ENCODE assay signal across 32 cellular contexts in genomic region chr10:101336382-101336781, GRCh38.
"Had no signal": no experiment of that assay in that cellular context is flagged by ENCODE, and none has a peak within 500 bp of the region (broad histone marks: within the 10 kb centered on the region; RNA-seq: fewer than 3 reads in every experiment).

No MANE protein-coding gene starts in this region.

- H3K36me3 ChIP-seq: adrenal gland, ascending aorta, brain microvascular endothelial cell, breast epithelium, cardiac muscle cell had no signal

- H3K4me1 ChIP-seq: adrenal gland, ascending aorta, body of pancreas, breast epithelium had no signal

- H3K27me3 ChIP-seq: adrenal gland, ascending aorta, body of pancreas, breast epithelium had no signal

- H3K27ac ChIP-seq: adrenal gland, ascending aorta, body of pancreas, brain microvascular endothelial cell, breast epithelium, cardiac muscle cell had no signal

- H3K9me3 ChIP-seq: adrenal gland, ascending aorta, body of pancreas, breast epithelium had no signal

- DNase-seq: activated effector memory CD4-positive, alpha-beta T cell treated with anti-CD3 and anti-CD28 coated beads, Interleukin-2, amount 50 U/mL, for 16 hours; activated effector memory CD4-positive, alpha-beta T cell treated with Interleukin-2 at 50 U/mL for 16 hours; activated gamma-delta T cell; activated gamma-delta T cell treated with Interleukin-2 at 50 U/mL for 16 hours; activated naive CD4-positive, alpha-beta T cell; activated naive CD4-positive, alpha-beta T cell treated with anti-CD3 and anti-CD28 coated beads for 36 hours; activated naive CD4-positive, alpha-beta T cell treated with anti-CD3 and anti-CD28 coated beads, Interleukin-2, amount 10 ng/mL, durations not matched to agents 7 days and 5 days; activated naive CD4-positive, alpha-beta T cell treated with anti-CD3 and anti-CD28 coated beads, Interleukin-2, amount 50 U/mL, for 16 hours; activated naive CD4-positive, alpha-beta T cell treated with Interleukin-2 at 50 U/mL for 16 hours; activated naive CD8-positive, alpha-beta T cell treated with anti-CD3 and anti-CD28 coated beads for 36 hours; activated naive CD8-positive, alpha-beta T cell treated with anti-CD3 and anti-CD28 coated beads, Interleukin-2, amount 10 ng/mL, durations not matched to agents 7 days and 5 days; activated naive CD8-positive, alpha-beta T cell treated with anti-CD3 and anti-CD28 coated beads, Interleukin-2, amount 50 U/mL, for 24 hours; activated T-cell treated with anti-CD3 and anti-CD28 coated beads, Interleukin-2, amount 50 U/mL, for 1 hour; activated T-cell treated with anti-CD3 and anti-CD28 coated beads, Interleukin-2, amount 50 U/mL, for 24 hours; activated T-cell treated with anti-CD3 and anti-CD28 coated beads, Interleukin-2, amount 50 U/mL, for 4 hours; activated T-cell treated with anti-CD3 and anti-CD28 coated beads, Interleukin-2, amount 50 U/mL, for 48 hours; activated T-cell treated with anti-CD3 and anti-CD28 coated beads, Interleukin-2, amount 50 U/mL, for 72 hours; adrenal gland; amniotic stem cell; amygdala; anterior cingulate cortex; aorta; body of pancreas; brain microvascular endothelial cell; caudate nucleus; central memory CD4-positive, alpha-beta T cell; cerebellar nuclear complex had no signal

- H3K4me3 ChIP-seq: adrenal gland, ascending aorta, body of pancreas, breast epithelium, cardiac muscle cell had no signal

- ATAC-seq: activated naive CD4-positive, alpha-beta T cell treated with anti-CD3 and anti-CD28 coated beads, Interleukin-2, amount 50 U/mL, for 72 hours; activated naive CD8-positive, alpha-beta T cell treated with anti-CD3 and anti-CD28 coated beads, Interleukin-2, amount 50 U/mL, for 24 hours; activated T-cell treated with anti-CD3 and anti-CD28 coated beads, Interleukin-2, amount 50 U/mL, for 4 hours; activated T-cell treated with anti-CD3 and anti-CD28 coated beads, Interleukin-2, amount 50 U/mL, for 72 hours; activated T-helper 17 cell treated with anti-CD3 and anti-CD28 coated beads, Interleukin-2, amount 50 U/mL, for 72 hours; body of pancreas had no signal
